ENCODE assay signal across 14 cellular contexts in the genomic region with DNA sequence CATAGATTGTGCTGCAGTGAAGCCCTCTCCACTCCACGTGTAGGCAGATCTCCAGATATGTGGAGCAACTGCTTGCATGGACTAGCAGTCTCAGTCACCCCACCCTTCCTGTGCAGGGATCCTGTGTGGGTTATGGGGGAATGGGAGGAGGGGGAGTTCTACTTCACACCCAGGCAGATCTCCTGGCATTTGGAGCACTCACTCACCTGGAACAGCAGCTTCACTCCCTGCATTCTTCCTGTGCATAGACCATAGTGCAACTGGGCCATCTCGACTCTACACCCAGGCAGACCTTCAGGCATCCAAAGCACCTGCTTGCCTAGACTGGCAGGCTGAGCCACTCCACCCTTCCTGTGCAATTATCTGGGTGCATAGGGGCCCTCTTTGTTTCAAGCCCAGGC.
DNase-seq lines count a peak whose midpoint lies in the region; ATAC-seq and TF ChIP-seq lines count a peak whose summit lies in the region.
"Had no signal": no experiment of that assay in that cellular context is flagged by ENCODE, and none has a peak within 500 bp of the region (broad histone marks: within the 10 kb centered on the region; RNA-seq: fewer than 3 reads in every experiment).

No MANE protein-coding gene starts in this region.

- H3K4me3 ChIP-seq in GM23338, result no peak overlapping the region
- no peak overlapping the region for H3K4me3 ChIP-seq in Loucy (ENCODE audit: low read length, poor library complexity, severe bottlenecking)
- no peak overlapping the region for H3K4me3 ChIP-seq in epithelial cell of esophagus (ENCODE audit: low read length)
- H3K4me3 ChIP-seq in neural progenitor cell, result no peak overlapping the region
- H3K4me3 ChIP-seq: ascending aorta, upper lobe of left lung had no signal

- no peak for TF ChIP-seq CTCF in GM23338 (conservative IDR thresholded peaks at IDR 0.05; ENCODE audit: low read depth in 2 of 2)
- TF ChIP-seq CTCF in Loucy (conservative IDR thresholded peaks at IDR 0.05; ENCODE audit: low read length), result no peak
- TF ChIP-seq CTCF in epithelial cell of esophagus (IDR thresholded peaks at IDR 0.05; ENCODE audit: insufficient read depth, low read depth, low read length, missing control alignments), result no peak
- no peak for TF ChIP-seq CTCF in neural progenitor cell (IDR thresholded peaks at IDR 0.05)

- H3K9me2 ChIP-seq in GM23338 (ENCODE audit: insufficient read depth) (peaks cover under 1% of the 10 kb centered on the region; the same call in 1 of the 2 replicates), Loucy (replicated peaks; ENCODE audit: low read depth, low read length) (no peaks in the 10 kb centered on the region)

- H3K9ac ChIP-seq in Loucy (ENCODE audit: low read depth, low read length, poor library complexity, severe bottlenecking) (no peak overlapping the region), neural progenitor cell (no peak overlapping the region)

- H3K36me3 Mint-ChIP-seq in GM23338 (ENCODE audit: low read depth), result no peaks in the 10 kb centered on the region
- no peaks in the 10 kb centered on the region for H3K36me3 Mint-ChIP-seq in neural progenitor cell

- H3K79me2 ChIP-seq in GM23338 (replicated peaks; ENCODE audit: insufficient read depth), result no peaks in the 10 kb centered on the region
- H3K79me2 ChIP-seq in Loucy (ENCODE audit: insufficient read depth, low read length), result no peaks in the 10 kb centered on the region
- H3K79me2 ChIP-seq in neural progenitor cell (ENCODE audit: low read depth), result no peaks in the 10 kb centered on the region

- H3K4me3 Mint-ChIP-seq in GM23338 (no peak overlapping the region), neural progenitor cell (no peak overlapping the region)

- DNase-seq in GM23338 (ENCODE audit: low spot score) (no peak), epithelial cell of esophagus (ENCODE audit: low read depth) (peak; percentile 78), neural progenitor cell (ENCODE audit: low spot score) (no peak), HPDE6-E6E7 (ENCODE audit: extremely low spot score) (no peak), DMS153 treated with DMSO at 0.1 percent for 48 hours (lab: John Stamatoyannopoulos, UW; ENCODE audit: unreplicated experiment) (no peak)
- DNase-seq: foreskin melanocyte; left ventricle myocardium superior; NCI-H1694 treated with DMSO at 0.1 percent for 48 hours; NK-92 treated with Interleukin-12 subunit alpha and Interleukin-12 subunit beta, amount 100 ng/mL, for 24 hours; upper lobe of left lung had no signal

- H4K20me1 ChIP-seq in GM23338 (replicated peaks; ENCODE audit: insufficient read depth) (no peaks in the 10 kb centered on the region), Loucy (ENCODE audit: insufficient read depth, low read length, poor library complexity, severe bottlenecking) (no peaks in the 10 kb centered on the region), neural progenitor cell (ENCODE audit: low read depth) (no peaks in the 10 kb centered on the region)

- H3K27me3 ChIP-seq in GM23338 (ENCODE audit: insufficient read depth) (no peaks in the 10 kb centered on the region), Loucy (ENCODE audit: insufficient read depth, low read length, poor library complexity, severe bottlenecking) (no peaks in the 10 kb centered on the region), neural progenitor cell (no peaks in the 10 kb centered on the region)
- H3K27me3 ChIP-seq: ascending aorta, upper lobe of left lung had no signal

- H3K27ac Mint-ChIP-seq in GM23338 (no peak overlapping the region), neural progenitor cell (no peak overlapping the region)

- H3F3A ChIP-seq in GM23338 (replicated peaks; ENCODE audit: low read depth), result no peaks in the 10 kb centered on the region
- H3F3A ChIP-seq in Loucy (ENCODE audit: low read depth), result no peaks in the 10 kb centered on the region
- H3F3A ChIP-seq in neural progenitor cell (ENCODE audit: low read depth), result no peaks in the 10 kb centered on the region

- H3K36me3 ChIP-seq in GM23338 (ENCODE audit: insufficient read depth), result no peaks in the 10 kb centered on the region
- H3K36me3 ChIP-seq in Loucy (ENCODE audit: insufficient read depth, low read length), result no peaks in the 10 kb centered on the region
- no peaks in the 10 kb centered on the region for H3K36me3 ChIP-seq in neural progenitor cell
- H3K36me3 ChIP-seq: ascending aorta, upper lobe of left lung had no signal

- H3K9me3 Mint-ChIP-seq in GM23338 (peaks cover 7% of the 10 kb centered on the region), neural progenitor cell (peaks cover 5% of the 10 kb centered on the region)

- H2AFZ ChIP-seq in GM23338, result peak overlapping the region; percentile 90
- H2AFZ ChIP-seq in Loucy (ENCODE audit: low read length), result peak overlapping the region; percentile 54; the same call in 1 of the 2 replicates
- H2AFZ ChIP-seq in neural progenitor cell (replicated peaks), result peak overlapping the region; percentile 70

- ATAC-seq in GM23338 (no peak; the same call in 2 of the 3 replicates), GM21528 (IDR thresholded peaks at IDR 0.05; ENCODE audit: low FRiP score, unreplicated experiment) (no peak)
- ATAC-seq: stimulated activated naive CD8-positive, alpha-beta T cell treated with anti-CD3 and anti-CD28 coated beads, Interleukin-15, Interleukin-2, amounts not matched to agents 100 U/mL and 50 U/mL, for 24 hours had no signal

- peaks cover 6% of the 10 kb centered on the region for H3K27me3 Mint-ChIP-seq in GM23338 (ENCODE audit: insufficient read depth, low read depth, poor library complexity)
- no peaks in the 10 kb centered on the region for H3K27me3 Mint-ChIP-seq in neural progenitor cell (ENCODE audit: insufficient read depth, low read depth)

- H3K4me1 Mint-ChIP-seq in GM23338 (peaks cover 5% of the 10 kb centered on the region), neural progenitor cell (no peaks in the 10 kb centered on the region)

- no peaks in the 10 kb centered on the region for H3K9me3 ChIP-seq in Loucy (ENCODE audit: insufficient read depth, low read depth, low read length)
- H3K9me3 ChIP-seq in neural progenitor cell (ENCODE audit: low read depth), result no peaks in the 10 kb centered on the region
- H3K9me3 ChIP-seq: ascending aorta, upper lobe of left lung had no signal

- H3K4me1 ChIP-seq in GM23338 (ENCODE audit: insufficient read depth) (no peaks in the 10 kb centered on the region; the same call in 1 of the 2 replicates), Loucy (ENCODE audit: insufficient read depth, low read length, poor library complexity, severe bottlenecking) (no peaks in the 10 kb centered on the region), neural progenitor cell (peaks cover 15% of the 10 kb centered on the region)
- H3K4me1 ChIP-seq: ascending aorta, upper lobe of left lung had no signal

- H3K27ac ChIP-seq in GM23338 (ENCODE audit: low read depth) (no peak overlapping the region), neural progenitor cell (no peak overlapping the region)
- H3K27ac ChIP-seq: ascending aorta, upper lobe of left lung had no signal

- H3K4me2 ChIP-seq in GM23338, result no peak overlapping the region
- H3K4me2 ChIP-seq in Loucy (ENCODE audit: low read depth, low read length, poor library complexity, severe bottlenecking), result no peak overlapping the region
- no peak overlapping the region for H3K4me2 ChIP-seq in neural progenitor cell

TF ChIP-seq in GM23338, 12 proteins besides CTCF, POLR2A, EP300 and RAD21 (continues in another document):
- TF ChIP-seq, protein P1, sequence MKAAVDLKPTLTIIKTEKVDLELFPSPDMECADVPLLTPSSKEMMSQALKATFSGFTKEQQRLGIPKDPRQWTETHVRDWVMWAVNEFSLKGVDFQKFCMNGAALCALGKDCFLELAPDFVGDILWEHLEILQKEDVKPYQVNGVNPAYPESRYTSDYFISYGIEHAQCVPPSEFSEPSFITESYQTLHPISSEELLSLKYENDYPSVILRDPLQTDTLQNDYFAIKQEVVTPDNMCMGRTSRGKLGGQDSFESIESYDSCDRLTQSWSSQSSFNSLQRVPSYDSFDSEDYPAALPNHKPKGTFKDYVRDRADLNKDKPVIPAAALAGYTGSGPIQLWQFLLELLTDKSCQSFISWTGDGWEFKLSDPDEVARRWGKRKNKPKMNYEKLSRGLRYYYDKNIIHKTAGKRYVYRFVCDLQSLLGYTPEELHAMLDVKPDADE (IDR thresholded peaks at IDR 0.05), result no peak
